In the genomic region with DNA sequence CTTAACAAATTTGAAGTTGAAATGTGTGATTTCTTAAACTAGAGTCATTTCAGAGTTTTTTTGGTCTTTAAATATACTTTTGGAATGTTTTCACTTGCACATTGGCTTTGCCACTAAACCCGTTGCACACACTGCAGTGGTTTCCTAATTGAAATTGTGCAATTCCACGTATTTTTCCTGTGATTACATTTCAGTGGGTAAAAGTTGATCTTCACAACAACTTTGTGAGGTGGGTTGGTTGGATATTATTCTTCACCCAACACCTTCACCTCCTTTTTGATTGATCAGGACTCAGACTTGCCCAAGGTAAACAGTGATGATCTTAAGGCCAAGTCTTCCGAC, we compare ENCODE assay signal across 19 cellular contexts. TPM values are rescaled to one million over a fixed set of nuclear protein-coding genes. Genes with fewer than 3 reads are reported as not detected.
A peak's percentile ranks its signal among the peaks of the same experiment; 100 is the strongest.
DNase-seq lines count a peak whose midpoint lies in the region; ATAC-seq, FAIRE-seq and TF ChIP-seq lines count a peak whose summit lies in the region.
"Had no signal": no experiment of that assay in that cellular context is flagged by ENCODE, and none has a peak within 500 bp of the region (broad histone marks: within the 10 kb centered on the region; RNA-seq: fewer than 3 reads in every experiment).

No MANE protein-coding gene starts in this region.

- no peak for FAIRE-seq in K562 (lab: Jason Lieb, UNC)
- FAIRE-seq: GM12892 had no signal

- in situ Hi-C loops in IMR-90 (cut with MboI; ENCODE audit: low sequenced_read_pairs), result no loop called here
- in situ Hi-C loops in K562 (cut with MboI), result no loop called here

- no peak overlapping the region for H2BK120ac ChIP-seq in IMR-90 (ENCODE audit: low read depth, low read length)

- no peak overlapping the region for H2BK20ac ChIP-seq in IMR-90 (ENCODE audit: low read depth, low read length)

- peak overlapping the region; percentile 68; the same call in 1 of the 2 replicates for H3K23ac ChIP-seq in IMR-90 (ENCODE audit: low read depth, low read length)

- no peak overlapping the region for H3K4me2 ChIP-seq in IMR-90 (ENCODE audit: low read depth, low read length)
- no peak overlapping the region for H3K4me2 ChIP-seq in K562 (ENCODE audit: insufficient read depth, low read length)
- peak overlapping the region; percentile 28 for H3K4me2 ChIP-seq in osteoblast (ENCODE audit: insufficient read depth, low read length)

- no peak overlapping the region for H2AK5ac ChIP-seq in IMR-90 (ENCODE audit: low read depth, low read length)

- ATAC-seq in IMR-90 (ENCODE audit: low read depth) (no peak), K562 (no peak), HG02759 (IDR thresholded peaks at IDR 0.05; ENCODE audit: unreplicated experiment) (no peak)

- no peak for TF ChIP-seq RAD21 in IMR-90 (IDR thresholded peaks at IDR 0.05; ENCODE audit: low read length)
- TF ChIP-seq RAD21 in K562 (CRISPR knock-in tag; conservative IDR thresholded peaks at IDR 0.05 in 1 of 2, IDR thresholded peaks at IDR 0.05 in 1 of 2), result no peak

- H3K4ac ChIP-seq in IMR-90 (ENCODE audit: low read depth, low read length), result no peak overlapping the region

- no peak overlapping the region for H3K14ac ChIP-seq in IMR-90 (replicated peaks; ENCODE audit: low read depth, low read length)

- H3K27me3 ChIP-seq in IMR-90 (ENCODE audit: control insufficient read depth, insufficient read depth, low read length) (no peaks in the 10 kb centered on the region), K562 (ENCODE audit: control insufficient read depth in 2 of 2, insufficient read depth in 2 of 2, low read length in 2 of 2) (no peaks in the 10 kb centered on the region), osteoblast (ENCODE audit: insufficient read depth, low read length) (no peaks in the 10 kb centered on the region), esophagus muscularis mucosa (no peaks in the 10 kb centered on the region)

- DNase-seq in IMR-90 (no peak), K562 (ENCODE audit: extremely low read depth in 1 of 4, low spot score in 3 of 4) (no peak), fibroblast of the aortic adventitia (ENCODE audit: low read depth) (peak; percentile 58), osteoblast (ENCODE audit: insufficient read length, low spot score, missing footprints) (no peak), NCI-H1436 (lab: John Stamatoyannopoulos, UW) (no peak), hepatic stellate cell (ENCODE audit: low spot score) (no peak), esophagus muscularis mucosa (ENCODE audit: extremely low spot score) (no peak)
- DNase-seq: AML-193, COR-L47, GOT3, Karpas-422, MM.1S, NCI-H2029, NCI-H2171, NCI-H446, NCI-H69, SHP77 treated with DMSO at 0.1 percent for 48 hours had no signal

- no TSS peak for BruUV-seq in IMR-90 (replicated peaks; lab: Mats Ljungman, UMichigan)
- no TSS peak for BruUV-seq in K562 (replicated peaks; lab: Mats Ljungman, UMichigan)

- H4K91ac ChIP-seq in IMR-90 (ENCODE audit: insufficient read depth, low read depth, low read length), result no peak overlapping the region

- CTCF ChIA-PET in IMR-90 (lab: Yijun Ruan, JAX), result interaction anchor here (1.0 kb wide), 1 partner anchor 17 kb away, joined by 4 read pairs; no protein-coding TSS in a partner anchor
- CTCF ChIA-PET in K562 (lab: Yijun Ruan, JAX; ENCODE audit: low intra/inter-chr PET ratio), result no interaction called here

- H3K27ac ChIP-seq in IMR-90 (ENCODE audit: insufficient read depth, low read length) (no peak overlapping the region), K562 (ENCODE audit: extremely low read depth, low read depth, low read length) (no peak overlapping the region), osteoblast (ENCODE audit: low read depth, low read length) (no peak overlapping the region), esophagus muscularis mucosa (replicated peaks in 1 of 4) (no peak overlapping the region)

- TF ChIP-seq CTCF in IMR-90 (conservative IDR thresholded peaks at IDR 0.05; ENCODE audit: low read depth, low read length) (no peak), K562 (IDR thresholded peaks at IDR 0.05 in 2 of 3, conservative IDR thresholded peaks at IDR 0.05 in 1 of 3; ENCODE audit: insufficient read depth in 2 of 3, low read depth in 1 of 3, low read length in 3 of 3) (no peak), fibroblast of the aortic adventitia (IDR thresholded peaks at IDR 0.05; ENCODE audit: insufficient read depth, low read length) (no peak), osteoblast (IDR thresholded peaks at IDR 0.05; ENCODE audit: extremely low read depth, low read depth, low read length) (no peak), esophagus muscularis mucosa (IDR thresholded peaks at IDR 0.05) (no peak)

- no peak overlapping the region for H3K18ac ChIP-seq in IMR-90 (ENCODE audit: low read depth, low read length)

- no peak overlapping the region for H2AK9ac ChIP-seq in IMR-90 (replicated peaks; ENCODE audit: low read depth, low read length, poor library complexity)

- H4K20me1 ChIP-seq in IMR-90 (ENCODE audit: insufficient read depth, low read length) (peaks cover 89% of the 10 kb centered on the region), K562 (replicated peaks; ENCODE audit: control insufficient read depth, insufficient read depth, low read length) (0 out of 2 replicates have a peak, but pooled peaks cover 3% of the 10 kb centered on the region), osteoblast (ENCODE audit: insufficient read depth, low read length) (peaks cover 54% of the 10 kb centered on the region)

- H3K79me2 ChIP-seq in K562 (ENCODE audit: control insufficient read depth, insufficient read depth, low read length), result peaks cover 60% of the 10 kb centered on the region
- peaks cover 94% of the 10 kb centered on the region for H3K79me2 ChIP-seq in osteoblast (ENCODE audit: insufficient read depth, low read length)

- TF ChIP-seq EP300 in K562 (IDR thresholded peaks at IDR 0.05; ENCODE audit: low read length), result no peak
- no peak for TF ChIP-seq EP300 in esophagus muscularis mucosa (IDR thresholded peaks at IDR 0.05)

- H3K9me1 ChIP-seq in IMR-90 (ENCODE audit: insufficient read depth, low read length) (peaks cover 11% of the 10 kb centered on the region; the same call in 1 of the 2 replicates), K562 (ENCODE audit: control insufficient read depth, insufficient read depth, low read length) (no peaks in the 10 kb centered on the region)

- H3K56ac ChIP-seq in IMR-90 (ENCODE audit: extremely low read depth, insufficient read depth, low read length), result no peak overlapping the region

- 0 out of 4 replicates have a peak overlapping the region, but pooled peaks of 1 of the 2 experiments have one; percentile 43 for H4K8ac ChIP-seq in IMR-90 (ENCODE audit: low read depth in 2 of 2, low read length in 2 of 2)

- H3K4me3 ChIP-seq in IMR-90 (ENCODE audit: insufficient read depth, low read depth, low read length) (no peak overlapping the region), K562 (no peak overlapping the region), fibroblast of the aortic adventitia (ENCODE audit: low read depth, low read length) (no peak overlapping the region), osteoblast (ENCODE audit: insufficient read depth, low read length) (no peak overlapping the region), esophagus muscularis mucosa (no peak overlapping the region)

- intact Hi-C loops in IMR-90 (cut with micrococcal nuclease) (no loop called here), K562 (cut with micrococcal nuclease) (no loop called here), esophagus muscularis mucosa (cut with DNase I) (no loop called here)

- no CpG with 5 or more reads among the region's 3 CpGs for WGBS in IMR-90 (ENCODE audit: extremely low coverage in 2 of 2, insufficient read length in 1 of 2), 2 experiments
- 94% methylated on average over 3 of the region's 3 CpGs for whole genome bisulfite sequencing in K562 (ENCODE audit: insufficient coverage, low coverage, missing lambda C conversion rate)
- 69% methylated on average over 3 of the region's 3 CpGs for WGBS in esophagus muscularis mucosa

- H2BK15ac ChIP-seq in IMR-90 (ENCODE audit: low read depth, low read length), result no peak overlapping the region

- dilution Hi-C loops in IMR-90 (cut with HindIII; ENCODE audit: low sequenced_read_pairs, unreplicated experiment), result no loop called here

- TF ChIP-seq POLR2A in IMR-90 (IDR thresholded peaks at IDR 0.05; ENCODE audit: low read depth, low read length) (no peak), K562 (conservative IDR thresholded peaks at IDR 0.05) (no peak), esophagus muscularis mucosa (IDR thresholded peaks at IDR 0.05; ENCODE audit: low read depth) (no peak)

- H4K5ac ChIP-seq in IMR-90 (ENCODE audit: low read depth, low read length), result no peak overlapping the region

- peaks cover 4 to 61% of the 10 kb centered on the region in 2 experiments for H3K79me1 ChIP-seq in IMR-90 (ENCODE audit: low read depth in 1 of 2, low read length in 2 of 2)

- H2BK5ac ChIP-seq in IMR-90 (ENCODE audit: low read depth, low read length, poor library complexity, severe bottlenecking), result peak overlapping the region; percentile 9

- POLR2A ChIA-PET in IMR-90 (lab: Charles Lee; ENCODE audit: unreplicated experiment) (interaction anchor here (0.7 kb wide), 1 partner anchor 248 kb away, joined by 3 read pairs; no protein-coding TSS in a partner anchor), K562 (lab: Yijun Ruan, JAX) (interaction anchor here (1.2 to 1.5 kb wide), 2 partner anchors 9 to 15 kb away, joined by 3 to 5 read pairs; no protein-coding TSS in a partner anchor)

- H3K4me1 ChIP-seq in IMR-90 (ENCODE audit: control insufficient read depth, insufficient read depth, low read length) (peaks cover 8% of the 10 kb centered on the region), K562 (replicated peaks in 1 of 2; ENCODE audit: control insufficient read depth in 2 of 2, insufficient read depth in 2 of 2, low read length in 2 of 2) (no peaks in the 10 kb centered on the region; a peak in 1 of 5 replicates), osteoblast (ENCODE audit: insufficient read depth, low read length) (peaks cover 27% of the 10 kb centered on the region), esophagus muscularis mucosa (no peaks in the 10 kb centered on the region)

- H3K9ac ChIP-seq in IMR-90 (ENCODE audit: low read depth, low read length) (no peak overlapping the region), K562 (ENCODE audit: insufficient read depth in 1 of 2, low read depth in 2 of 2, low read length in 2 of 2) (no peak overlapping the region)

- H3K9me3 ChIP-seq in IMR-90 (ENCODE audit: control insufficient read depth, insufficient read depth, low read length) (no peaks in the 10 kb centered on the region), K562 (replicated peaks; ENCODE audit: control insufficient read depth, insufficient read depth, low read depth, low read length) (no peaks in the 10 kb centered on the region), osteoblast (ENCODE audit: low read depth, low read length) (no peaks in the 10 kb centered on the region), esophagus muscularis mucosa (no peaks in the 10 kb centered on the region)

- H2AFZ ChIP-seq in IMR-90 (replicated peaks; ENCODE audit: low read length, poor library complexity) (no peak overlapping the region), K562 (ENCODE audit: low read depth, low read length) (no peak overlapping the region), osteoblast (ENCODE audit: low read length) (no peak overlapping the region)

- peaks cover 11% of the 10 kb centered on the region for H3K36me3 ChIP-seq in IMR-90 (ENCODE audit: control insufficient read depth, insufficient read depth, low read length)
- H3K36me3 ChIP-seq in K562 (ENCODE audit: control insufficient read depth, insufficient read depth, low read length), result no peaks in the 10 kb centered on the region
- peaks cover 8% of the 10 kb centered on the region for H3K36me3 ChIP-seq in osteoblast (ENCODE audit: insufficient read depth, low read length)
- no peaks in the 10 kb centered on the region for H3K36me3 ChIP-seq in esophagus muscularis mucosa

RNA-seq across cellular contexts. Expression of gene SEPTIN11, which starts 13.6 kb away (rescaled TPM):
- total RNA-seq in IMR-90 (2012; rRNA removed) (573 and 632 TPM in 2 replicates), K562 (2014; rRNA removed) (54.2 and 117 TPM in 2 replicates), K562 (2014; rRNA removed; fragmentation: Illumina TruSeq; extraction: Trizol) (84.3 and 96.8 TPM in 2 replicates), K562 (2015; rRNA removed; fragmentation: Illumina TruSeq; extraction: Trizol) (133 and 142 TPM in 2 replicates), K562 (2021) (85.0 and 85.4 TPM in 2 replicates), fibroblast of the aortic adventitia (ENCODE audit: low replicate concordance) (280 and 436 TPM in 2 replicates), osteoblast (456 and 473 TPM in 2 replicates), esophagus muscularis mucosa (100 to 1,000 TPM in 1 of 4 donors, 10 to 100 TPM in 3; 74.1 to 144 (median 86.9) TPM)
- polyA plus RNA-seq in IMR-90 (2012; rRNA removed) (258 and 267 TPM in 2 replicates), K562 (2011; rRNA removed) (69.0 and 101 TPM in 2 replicates), K562 (2014; fragmentation: Illumina TruSeq; extraction: Trizol) (77.3 and 87.1 TPM in 2 replicates), K562 (2014; fragmentation: Nextera tagmentation; extraction: Ambion mirVana) (10 to 100 TPM; 25.7 to 26.7 TPM), K562 (2014; rRNA removed) (49.0 and 56.4 TPM in 2 replicates)
- 75.9 and 85.0 TPM in 2 replicates for polyA plus RNA-seq in IMR-90 (2012; cell fraction: cytosol; rRNA removed)
- 36.2 and 197 TPM in 2 replicates for polyA plus RNA-seq in IMR-90 (2012; cell fraction: nucleus; rRNA removed; ENCODE audit: low replicate concordance)
- 42.7 and 99.7 TPM in 2 replicates for total RNA-seq in K562 (2011; cell fraction: chromatin; rRNA removed; ENCODE audit: low replicate concordance)
- 22.2 and 30.0 TPM in 2 replicates for total RNA-seq in K562 (2011; cell fraction: nucleolus; rRNA removed)
- 60.0 and 109 TPM in 2 replicates for total RNA-seq in K562 (2011; cell fraction: nucleoplasm; rRNA removed)
- polyA plus RNA-seq in K562 (2011; cell fraction: cytosol; rRNA removed), result 19.8 and 34.9 TPM in 2 replicates
- polyA plus RNA-seq in K562 (2011; cell fraction: nucleus; rRNA removed), result 21.2 and 22.8 TPM in 2 replicates
- 43.6 and 50.3 TPM in 2 replicates for polyA plus RNA-seq in K562 (2012)
- polyA minus RNA-seq in K562 (2011; rRNA and poly(A)+ RNA removed), result 165 and 173 TPM in 2 replicates
- 53.9 and 64.8 TPM in 2 replicates for polyA minus RNA-seq in K562 (2011; cell fraction: cytosol; rRNA and poly(A)+ RNA removed)
- 34.9 and 48.3 TPM in 2 replicates for polyA minus RNA-seq in K562 (2011; cell fraction: nucleus; rRNA and poly(A)+ RNA removed)
